In genomic region chr1:227753999-227754764, GRCh38 we compare ENCODE assay signal across 12 cellular contexts. TPM values are rescaled to one million over a fixed set of nuclear protein-coding genes. Genes with fewer than 3 reads are reported as not detected.
DNase-seq lines count a peak whose midpoint lies in the region; ATAC-seq and TF ChIP-seq lines count a peak whose summit lies in the region.
"Had no signal": no experiment of that assay in that cellular context is flagged by ENCODE, and none has a peak within 500 bp of the region (broad histone marks: within the 10 kb centered on the region; RNA-seq: fewer than 3 reads in every experiment).

No MANE protein-coding gene starts in this region.

- H3K4me3 Mint-ChIP-seq in Caco-2 (ENCODE audit: unreplicated experiment), result no peak overlapping the region
- H3K4me3 Mint-ChIP-seq: activated CD4-positive, alpha-beta memory T cell treated with anti-CD3 and anti-CD28 coated beads, Interleukin-2, amount 10 ng/mL, durations not matched to agents 7 days and 5 days had no signal

- H3K4me1 ChIP-seq in Caco-2, result no peaks in the 10 kb centered on the region

- no peaks in the 10 kb centered on the region for H3K27me3 Mint-ChIP-seq in Caco-2 (ENCODE audit: insufficient read depth, unreplicated experiment)
- H3K27me3 Mint-ChIP-seq: activated CD4-positive, alpha-beta memory T cell treated with anti-CD3 and anti-CD28 coated beads, Interleukin-2, amount 10 ng/mL, durations not matched to agents 7 days and 5 days had no signal

- POLR2A ChIA-PET in Caco-2 (lab: Charles Lee), result no interaction called here

- peaks cover 14% of the 10 kb centered on the region for H3K36me3 Mint-ChIP-seq in Caco-2 (ENCODE audit: insufficient read depth, unreplicated experiment)

- DNase-seq in A172 (ENCODE audit: low spot score), result peak; percentile 88
- DNase-seq in M059J (ENCODE audit: low read depth), result peak; percentile 55
- DNase-seq in lung microvascular endothelial cell (ENCODE audit: low read depth in 2 of 2), result peak; percentile 17 to 29
- DNase-seq in iPS-NIHi11 (ENCODE audit: low spot score), result no peak
- no peak for DNase-seq in Caco-2
- DNase-seq in NCI-H510A treated with DMSO at 0.1 percent for 48 hours (lab: John Stamatoyannopoulos, UW), result no peak
- DNase-seq: activated CD4-positive, alpha-beta memory T cell treated with anti-CD3 and anti-CD28 coated beads, Interleukin-2, amount 10 ng/mL, durations not matched to agents 7 days and 5 days; GF-D8; left lung; T-helper 1 cell had no signal

- H3K9me3 Mint-ChIP-seq in Caco-2 (ENCODE audit: unreplicated experiment), result no peaks in the 10 kb centered on the region

- H3K36me3 ChIP-seq in Caco-2 (ENCODE audit: control insufficient read depth, insufficient read depth, low read length), result peaks cover 2% of the 10 kb centered on the region; the same call in 1 of the 2 replicates

- BruUV-seq in Caco-2 (replicated peaks; lab: Mats Ljungman, UMichigan), result no TSS peak

- no peak overlapping the region for H3K27ac Mint-ChIP-seq in Caco-2 (ENCODE audit: unreplicated experiment)

- TF ChIP-seq CTCF in Caco-2 (IDR thresholded peaks at IDR 0.05; ENCODE audit: insufficient read depth in 1 of 2, low read depth in 1 of 2, low read length in 1 of 2, severe bottlenecking in 1 of 2, unreplicated experiment in 1 of 2), result no peak

- H3K4me3 ChIP-seq in Caco-2 (ENCODE audit: low read depth, low read length), result no peak overlapping the region
- H3K4me3 ChIP-seq: left lung had no signal

- H3K4me1 Mint-ChIP-seq in Caco-2 (ENCODE audit: low read depth, unreplicated experiment), result no peaks in the 10 kb centered on the region

- no peaks in the 10 kb centered on the region for H3K9me3 ChIP-seq in Caco-2
- H3K9me3 ChIP-seq: left lung had no signal

- ATAC-seq in HG02970 (IDR thresholded peaks at IDR 0.05; ENCODE audit: low FRiP score, unreplicated experiment), result no peak
- ATAC-seq: left lung had no signal

- peak overlapping the region; percentile 29 for H3K27ac ChIP-seq in cingulate gyrus (ENCODE audit: low read depth, low read length)
- H3K27ac ChIP-seq: left lung had no signal

- intact Hi-C loops in Caco-2 (cut with micrococcal nuclease; ENCODE audit: unreplicated experiment), result no loop called here

- H3K27me3 ChIP-seq in Caco-2 (replicated peaks; ENCODE audit: control insufficient read depth, insufficient read depth, low read length), result no peaks in the 10 kb centered on the region
- H3K27me3 ChIP-seq: left lung had no signal

- CTCF ChIA-PET in Caco-2 (lab: Charles Lee), result no interaction called here

RNA-seq across cellular contexts. Expression of gene SNAP47, which starts 18.9 kb away (rescaled TPM):
- 89.0 and 105 TPM in 2 replicates for total RNA-seq in A172 (2014; rRNA removed; shearing (Covaris generic))
- total RNA-seq in M059J (2014; rRNA removed; shearing (Covaris generic)), result 53.3 and 65.6 TPM in 2 replicates
- 25.3 and 28.0 TPM in 2 replicates for total RNA-seq in lung microvascular endothelial cell
- total RNA-seq in Caco-2 (2022), result 29.1 and 30.3 TPM in 2 replicates

RNA-seq across cellular contexts. Expression of gene JMJD4, which starts 19.1 kb away (rescaled TPM):
- 42.8 and 49.1 TPM in 2 replicates for total RNA-seq in A172 (2014; rRNA removed; shearing (Covaris generic))
- 14.7 and 18.8 TPM in 2 replicates for total RNA-seq in M059J (2014; rRNA removed; shearing (Covaris generic))
- 16.1 and 21.0 TPM in 2 replicates for total RNA-seq in lung microvascular endothelial cell
- 25.3 and 27.1 TPM in 2 replicates for total RNA-seq in Caco-2 (2022)

Comparison
In these comparisons a context has a peak if more than half of its experiments do, and no peak if none do; other contexts are left out.
1. DNase-seq: peak in A172 (single experiment), M059J (single experiment) and lung microvascular endothelial cell (2 of 2); none in iPS-NIHi11 (single experiment), Caco-2 (0 of 2) and NCI-H510A treated with DMSO at 0.1 percent for 48 hours (single experiment).